ENCODE assay signal across 15 cellular contexts in genomic region chr16:741986-742629, GRCh38. TPM values are rescaled to one million over a fixed set of nuclear protein-coding genes. Genes with fewer than 3 reads are reported as not detected.
DNase-seq lines count a peak whose midpoint lies in the region; ATAC-seq and TF ChIP-seq lines count a peak whose summit lies in the region.
"Had no signal": no experiment of that assay in that cellular context is flagged by ENCODE, and none has a peak within 500 bp of the region (broad histone marks: within the 10 kb centered on the region; RNA-seq: fewer than 3 reads in every experiment).

No MANE protein-coding gene starts in this region.

- H3K27me3 Mint-ChIP-seq in CD4-positive, alpha-beta memory T cell = no peaks in the 10 kb centered on the region
- H3K27me3 Mint-ChIP-seq in activated T-helper 17 cell treated with anti-CD3 and anti-CD28 coated beads, Interleukin-2, amount 50 U/mL, for 72 hours = no peaks in the 10 kb centered on the region
- H3K27me3 Mint-ChIP-seq in natural killer cell treated with Interleukin-12 subunit alpha and Interleukin-12 subunit beta and Interleukin-15 and Interleukin-18, amount 100 ng/mL, for 72 hours = no peaks in the 10 kb centered on the region

- no peak overlapping the region for H3K4me3 ChIP-seq in CD4-positive, alpha-beta memory T cell (ENCODE audit: low read length in 2 of 2)
- no peak overlapping the region for H3K4me3 ChIP-seq in DOHH2 (ENCODE audit: low read length)
- no peak overlapping the region for H3K4me3 ChIP-seq in thyroid gland (replicated peaks in 1 of 3)

- POLR2A ChIA-PET in CD4-positive, alpha-beta memory T cell (lab: Charles Lee; ENCODE audit: partially characterized antibody) = interaction anchor here (1.0 to 2.2 kb wide), 5 partner anchors 14 to 46 kb away, joined by 3 to 13 read pairs (median 8); partner anchors contain the start of genes CHTF18, METRN and RPUSD1

- H3K27ac ChIP-seq in CD4-positive, alpha-beta memory T cell (ENCODE audit: low read depth, low read length) = no peak overlapping the region
- no peak overlapping the region for H3K27ac ChIP-seq in DOHH2 (ENCODE audit: low read depth, low read length)
- no peak overlapping the region for H3K27ac ChIP-seq in thyroid gland

- H3K4me1 Mint-ChIP-seq in CD4-positive, alpha-beta memory T cell = peaks cover 0 to 11% (median 1%) of the 10 kb centered on the region in 4 donors
- no peaks in the 10 kb centered on the region for H3K4me1 Mint-ChIP-seq in activated T-helper 17 cell treated with anti-CD3 and anti-CD28 coated beads, Interleukin-2, amount 50 U/mL, for 72 hours
- peaks cover 0 to 3% of the 10 kb centered on the region in 2 donors for H3K4me1 Mint-ChIP-seq in natural killer cell treated with Interleukin-12 subunit alpha and Interleukin-12 subunit beta and Interleukin-15 and Interleukin-18, amount 100 ng/mL, for 72 hours (ENCODE audit: low read depth in 2 of 2)

- TF ChIP-seq CTCF in DOHH2 (IDR thresholded peaks at IDR 0.05; ENCODE audit: low read depth, low read length, poor library complexity, severe bottlenecking) = no peak
- no peak for TF ChIP-seq CTCF in thyroid gland (IDR thresholded peaks at IDR 0.05)

- no peaks in the 10 kb centered on the region for H3K9me2 ChIP-seq in DOHH2 (replicated peaks; ENCODE audit: control insufficient read depth, low read length)

- WGBS in thyroid gland, 2 donors = 87 to 89% methylated on average over 13 to 15 of the region's 15 CpGs

- H3K9me3 Mint-ChIP-seq in CD4-positive, alpha-beta memory T cell = no peaks in the 10 kb centered on the region
- H3K9me3 Mint-ChIP-seq in activated T-helper 17 cell treated with anti-CD3 and anti-CD28 coated beads, Interleukin-2, amount 50 U/mL, for 72 hours = no peaks in the 10 kb centered on the region
- no peaks in the 10 kb centered on the region for H3K9me3 Mint-ChIP-seq in natural killer cell treated with Interleukin-12 subunit alpha and Interleukin-12 subunit beta and Interleukin-15 and Interleukin-18, amount 100 ng/mL, for 72 hours

- no peaks in the 10 kb centered on the region for H4K20me1 ChIP-seq in DOHH2 (ENCODE audit: control insufficient read depth, insufficient read depth, low read depth, low read length)

- H3K36me3 ChIP-seq in CD4-positive, alpha-beta memory T cell (ENCODE audit: insufficient read depth, low read length) = peaks cover 3% of the 10 kb centered on the region
- H3K36me3 ChIP-seq in DOHH2 (ENCODE audit: control insufficient read depth, low read length) (peaks cover 27% of the 10 kb centered on the region), thyroid gland (peaks cover 0 to 3% of the 10 kb centered on the region in 2 donors)

- CTCF ChIA-PET in CD4-positive, alpha-beta memory T cell (lab: Charles Lee; ENCODE audit: partially characterized antibody) = interaction anchor here (1.0 to 4.3 kb wide), 3 partner anchors 21 to 30 kb away, joined by 4 to 27 read pairs (median 19); partner anchors contain the start of gene ANTKMT

- no peak for DNase-seq in CD4-positive, alpha-beta memory T cell
- DNase-seq in natural killer cell treated with Interleukin-12 subunit alpha and Interleukin-12 subunit beta and Interleukin-15 and Interleukin-18, amount 100 ng/mL, for 72 hours (ENCODE audit: low spot score) = no peak
- DNase-seq in retina (no peak), kidney tubule cell (ENCODE audit: low spot score) (no peak), thyroid gland (no peak)
- DNase-seq: amniotic stem cell, esophagus squamous epithelium, NCI-H1105, NCI-H446, Peyer's patch had no signal

- ATAC-seq in activated T-helper 17 cell treated with anti-CD3 and anti-CD28 coated beads, Interleukin-2, amount 50 U/mL, for 72 hours (replicated peaks) = no peak
- no peak for ATAC-seq in natural killer cell treated with Interleukin-12 subunit alpha and Interleukin-12 subunit beta and Interleukin-15 and Interleukin-18, amount 100 ng/mL, for 72 hours
- ATAC-seq: sciatic nerve had no signal

- H3K4me1 ChIP-seq in CD4-positive, alpha-beta memory T cell (ENCODE audit: insufficient read depth, low read length) = peaks cover 10% of the 10 kb centered on the region
- H3K4me1 ChIP-seq in DOHH2 (ENCODE audit: control insufficient read depth, low read length) = peaks cover 37% of the 10 kb centered on the region
- peaks cover 12 to 13% of the 10 kb centered on the region in 2 donors for H3K4me1 ChIP-seq in thyroid gland

- no peaks in the 10 kb centered on the region for H3K27me3 ChIP-seq in CD4-positive, alpha-beta memory T cell (ENCODE audit: insufficient read depth, low read length)
- H3K27me3 ChIP-seq in DOHH2 (ENCODE audit: control insufficient read depth, low read length) (no peaks in the 10 kb centered on the region), thyroid gland (no peaks in the 10 kb centered on the region)
- H3K27me3 ChIP-seq: Peyer's patch had no signal

- peaks cover 15% of the 10 kb centered on the region for H3F3A ChIP-seq in DOHH2 (ENCODE audit: control insufficient read depth, insufficient read depth)

- H3K36me3 Mint-ChIP-seq in CD4-positive, alpha-beta memory T cell = peaks cover 3 to 7% of the 10 kb centered on the region in 2 donors
- H3K36me3 Mint-ChIP-seq in activated T-helper 17 cell treated with anti-CD3 and anti-CD28 coated beads, Interleukin-2, amount 50 U/mL, for 72 hours (ENCODE audit: low read depth) = peaks cover 22% of the 10 kb centered on the region
- H3K36me3 Mint-ChIP-seq in natural killer cell treated with Interleukin-12 subunit alpha and Interleukin-12 subunit beta and Interleukin-15 and Interleukin-18, amount 100 ng/mL, for 72 hours = no peaks in the 10 kb centered on the region

- H3K4me2 ChIP-seq in DOHH2 (ENCODE audit: low read length) = peak overlapping the region; percentile 100; the same call in 1 of the 2 replicates

- intact Hi-C loops in CD4-positive, alpha-beta memory T cell (cut with micrococcal nuclease) = loop anchor here (1.0 to 2.0 kb wide), 3 partner anchors 15 to 47 kb away; partner anchors contain the start of genes CCDC78, CHTF18, HAGHL and RPUSD1
- intact Hi-C loops in thyroid gland (cut with DNase I) = no loop called here

- H3K9me3 ChIP-seq in CD4-positive, alpha-beta memory T cell (ENCODE audit: control insufficient read depth in 1 of 2, low read length in 2 of 2) = no peaks in the 10 kb centered on the region
- no peaks in the 10 kb centered on the region for H3K9me3 ChIP-seq in DOHH2 (ENCODE audit: control insufficient read depth, insufficient read depth, low read length)
- no peaks in the 10 kb centered on the region for H3K9me3 ChIP-seq in thyroid gland
- H3K9me3 ChIP-seq: esophagus squamous epithelium, Peyer's patch had no signal

- no peak for TF ChIP-seq POLR2A in thyroid gland (IDR thresholded peaks at IDR 0.05)

- H3K79me2 ChIP-seq in DOHH2 (ENCODE audit: control insufficient read depth, low read length) = peaks cover 21% of the 10 kb centered on the region

- peak overlapping the region in 2 of 7 donors; percentile 60 to 80 for H3K27ac Mint-ChIP-seq in CD4-positive, alpha-beta memory T cell
- H3K27ac Mint-ChIP-seq in activated T-helper 17 cell treated with anti-CD3 and anti-CD28 coated beads, Interleukin-2, amount 50 U/mL, for 72 hours = peak overlapping the region; percentile 50
- H3K27ac Mint-ChIP-seq in natural killer cell treated with Interleukin-12 subunit alpha and Interleukin-12 subunit beta and Interleukin-15 and Interleukin-18, amount 100 ng/mL, for 72 hours = no peak overlapping the region

- peak overlapping the region in 7 of 8 donors; percentile 43 to 80 (median 64) for H3K4me3 Mint-ChIP-seq in CD4-positive, alpha-beta memory T cell
- H3K4me3 Mint-ChIP-seq in activated T-helper 17 cell treated with anti-CD3 and anti-CD28 coated beads, Interleukin-2, amount 50 U/mL, for 72 hours = peak overlapping the region; percentile 68
- H3K4me3 Mint-ChIP-seq in natural killer cell treated with Interleukin-12 subunit alpha and Interleukin-12 subunit beta and Interleukin-15 and Interleukin-18, amount 100 ng/mL, for 72 hours = peak overlapping the region; percentile 54

RNA-seq across cellular contexts. Expression of gene CIAO3, which starts 1.3 kb away (rescaled TPM):
- total RNA-seq in CD4-positive, alpha-beta memory T cell = 10 to 100 TPM; 58.2 TPM
- polyA plus RNA-seq in CD4-positive, alpha-beta memory T cell = 10 to 100 TPM; 10.8 to 26.1 TPM
- total RNA-seq in activated T-helper 17 cell treated with anti-CD3 and anti-CD28 coated beads, Interleukin-2, amount 50 U/mL, for 72 hours = 10 to 100 TPM; 39.2 to 47.1 TPM
- 10 to 100 TPM; 26.9 to 54.0 TPM for total RNA-seq in natural killer cell treated with Interleukin-12 subunit alpha and Interleukin-12 subunit beta and Interleukin-15 and Interleukin-18, amount 100 ng/mL, for 72 hours
- 10 to 100 TPM; 38.7 to 53.8 (median 44.6) TPM for total RNA-seq in thyroid gland

RNA-seq across cellular contexts. Expression of gene HAGHL, which starts 15.2 kb away (rescaled TPM):
- 10 to 100 TPM; 17.2 to 24.4 TPM for total RNA-seq in CD4-positive, alpha-beta memory T cell
- 1 to 10 TPM; 2.2 to 4.0 TPM for polyA plus RNA-seq in CD4-positive, alpha-beta memory T cell
- total RNA-seq in activated T-helper 17 cell treated with anti-CD3 and anti-CD28 coated beads, Interleukin-2, amount 50 U/mL, for 72 hours = 10 to 100 TPM in 1 of 2 donors, 1 to 10 TPM in 1; 9.2 to 14.0 TPM
- total RNA-seq in natural killer cell treated with Interleukin-12 subunit alpha and Interleukin-12 subunit beta and Interleukin-15 and Interleukin-18, amount 100 ng/mL, for 72 hours = 10 to 100 TPM in 1 of 2 donors, 1 to 10 TPM in 1; 5.4 to 15.3 TPM
- 1 to 10 TPM in 3 of 4 donors, not detected in 1; 3.8 to 8.7 (median 5.1) TPM for total RNA-seq in thyroid gland

RNA-seq across cellular contexts. Expression of gene CCDC78, which starts 15.9 kb away (rescaled TPM):
- total RNA-seq in CD4-positive, alpha-beta memory T cell = 1 to 10 TPM; 4.5 to 5.1 TPM
- polyA plus RNA-seq in CD4-positive, alpha-beta memory T cell = not detected
- total RNA-seq in activated T-helper 17 cell treated with anti-CD3 and anti-CD28 coated beads, Interleukin-2, amount 50 U/mL, for 72 hours = 1 to 10 TPM; 4.3 to 4.4 TPM
- total RNA-seq in natural killer cell treated with Interleukin-12 subunit alpha and Interleukin-12 subunit beta and Interleukin-15 and Interleukin-18, amount 100 ng/mL, for 72 hours = 1 to 10 TPM; 3.1 to 6.4 TPM
- total RNA-seq in thyroid gland = under 1 TPM in 1 of 4 donors, not detected in 3; 0.27 TPM

RNA-seq across cellular contexts. Expression of gene MSLN, which starts 18.4 kb away (rescaled TPM):
- not detected for total RNA-seq in CD4-positive, alpha-beta memory T cell
- not detected for polyA plus RNA-seq in CD4-positive, alpha-beta memory T cell
- not detected for total RNA-seq in activated T-helper 17 cell treated with anti-CD3 and anti-CD28 coated beads, Interleukin-2, amount 50 U/mL, for 72 hours
- not detected for total RNA-seq in natural killer cell treated with Interleukin-12 subunit alpha and Interleukin-12 subunit beta and Interleukin-15 and Interleukin-18, amount 100 ng/mL, for 72 hours
- total RNA-seq in thyroid gland = not detected
- total RNA-seq: myocyte; T-helper 1 cell treated with Interleukin-12 subunit alpha and Interleukin-12 subunit beta and Interleukin-4 antibody, amounts not matched to agents 30 ng/mL and 1 ng/mL, for 36 hours had no signal

RNA-seq across cellular contexts. Expression of gene ANTKMT, which starts 21.2 kb away (rescaled TPM):
- total RNA-seq in CD4-positive, alpha-beta memory T cell = 10 to 100 TPM; 21.5 to 23.5 TPM
- polyA plus RNA-seq in CD4-positive, alpha-beta memory T cell = 10 to 100 TPM; 14.5 to 36.4 TPM
- 10 to 100 TPM; 13.5 to 22.4 TPM for total RNA-seq in activated T-helper 17 cell treated with anti-CD3 and anti-CD28 coated beads, Interleukin-2, amount 50 U/mL, for 72 hours
- 10 to 100 TPM; 29.1 to 37.9 TPM for total RNA-seq in natural killer cell treated with Interleukin-12 subunit alpha and Interleukin-12 subunit beta and Interleukin-15 and Interleukin-18, amount 100 ng/mL, for 72 hours
- 100 to 1,000 TPM in 1 of 4 donors, 10 to 100 TPM in 3; 56.4 to 109 (median 63.8) TPM for total RNA-seq in thyroid gland
